In the genomic region with DNA sequence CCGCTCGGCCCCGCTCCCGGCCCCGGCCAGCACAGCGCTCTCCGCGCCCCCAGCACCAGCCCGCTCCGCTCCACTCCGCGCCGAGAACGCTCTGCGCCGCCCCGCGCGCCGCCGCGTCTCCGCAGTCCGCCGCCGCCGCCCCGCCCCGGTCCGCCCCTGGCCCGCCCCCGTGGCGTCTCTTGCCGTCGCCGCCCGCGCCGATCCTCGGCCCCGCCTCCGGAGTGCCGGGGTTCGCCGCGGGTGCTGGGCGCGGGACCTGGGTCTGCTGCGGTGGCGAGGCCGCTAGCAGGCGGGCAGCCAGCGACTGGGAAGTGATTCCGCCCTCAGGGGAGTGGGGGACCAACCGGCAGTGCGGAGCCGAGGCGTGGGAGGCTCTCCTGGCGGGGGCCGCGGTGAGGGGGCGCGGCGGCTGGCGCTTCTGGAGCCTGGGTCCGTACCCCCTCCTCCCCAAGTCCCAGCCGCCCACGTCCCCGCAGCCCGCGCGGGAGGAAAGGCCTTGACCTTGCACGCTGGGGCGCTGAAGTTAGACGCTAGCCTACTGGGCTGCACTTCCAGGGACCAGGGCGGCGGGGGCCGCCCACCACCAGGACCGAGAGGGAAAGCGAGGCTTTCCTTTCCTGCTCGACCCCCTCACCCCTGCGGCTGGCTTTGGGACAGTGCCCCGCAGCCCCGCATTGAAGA, we compare ENCODE assay signal across 8 cellular contexts. TPM values are rescaled to one million over a fixed set of nuclear protein-coding genes. Genes with fewer than 3 reads are reported as not detected.
A peak's percentile ranks its signal among the peaks of the same experiment; 100 is the strongest.
DNase-seq lines count a peak whose midpoint lies in the region; ATAC-seq and TF ChIP-seq lines count a peak whose summit lies in the region.

A gene with protein sequence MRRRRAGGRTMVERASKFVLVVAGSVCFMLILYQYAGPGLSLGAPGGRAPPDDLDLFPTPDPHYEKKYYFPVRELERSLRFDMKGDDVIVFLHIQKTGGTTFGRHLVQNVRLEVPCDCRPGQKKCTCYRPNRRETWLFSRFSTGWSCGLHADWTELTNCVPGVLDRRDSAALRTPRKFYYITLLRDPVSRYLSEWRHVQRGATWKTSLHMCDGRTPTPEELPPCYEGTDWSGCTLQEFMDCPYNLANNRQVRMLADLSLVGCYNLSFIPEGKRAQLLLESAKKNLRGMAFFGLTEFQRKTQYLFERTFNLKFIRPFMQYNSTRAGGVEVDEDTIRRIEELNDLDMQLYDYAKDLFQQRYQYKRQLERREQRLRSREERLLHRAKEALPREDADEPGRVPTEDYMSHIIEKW (minus strand): TSS at position 93 of the 681 bp plus-strand sequence. CDS start 305 bp downstream, outside the sequence.

- ATAC-seq in GM18909 (IDR thresholded peaks at IDR 0.05; ENCODE audit: poor library complexity, unreplicated experiment): peak; percentile 66
- ATAC-seq in HG03159 (IDR thresholded peaks at IDR 0.05; ENCODE audit: unreplicated experiment): peak; percentile 56
- ATAC-seq in left lung: peak; percentile 86

- no peaks in the 10 kb centered on the region for H3K9me3 ChIP-seq in left lung

- H3K4me3 ChIP-seq in AG10803 (ENCODE audit: low read length): peak within 1 kb of the TSS; percentile 74
- H3K4me3 ChIP-seq in left lung: peak within 1 kb of the TSS; percentile 55 to 62

- TF ChIP-seq CTCF in AG10803 (conservative IDR thresholded peaks at IDR 0.05; ENCODE audit: low read length) (no peak), left lung (IDR thresholded peaks at IDR 0.05) (no peak)

- H3K4me1 ChIP-seq in left lung: peaks cover 6 to 55% of the 10 kb centered on the region in 2 donors

- peaks cover 0 to 12% of the 10 kb centered on the region in 2 donors for H3K27me3 ChIP-seq in left lung

- peaks cover 0 to 10% of the 10 kb centered on the region in 2 donors for H3K36me3 ChIP-seq in left lung

- DNase-seq in AG10803 (ENCODE audit: low read depth) (peak; percentile 84), NCI-H526 treated with DMSO at 0.1 percent for 48 hours (lab: John Stamatoyannopoulos, UW) (peak; percentile 41), dedifferentiated amniotic fluid mesenchymal stem cell (ENCODE audit: extremely low spot score) (peak; percentile 52), left lung (peak; percentile 88 to 98)
- DNase-seq in activated CD4-positive, alpha-beta T cell treated with anti-CD3 and anti-CD28 coated beads, Interleukin-2, amount 50 U/mL, for 24 hours (ENCODE audit: low read depth in 1 of 2, low spot score in 1 of 2): peak; percentile 76 to 77
- DNase-seq in stimulated activated CD4-positive, alpha-beta T cell treated with anti-CD3 and anti-CD28 coated beads, Interleukin-2, amount 100 ng/mL, for 4 hours (ENCODE audit: low read depth): peak; percentile 82

- intact Hi-C loops in left lung (cut with DNase I): no loop called here

- H3K27ac ChIP-seq in left lung: peak within 1 kb of the TSS in 1 of 2 donors; percentile 33

RNA-seq across cellular contexts. Expression of the gene that starts here (rescaled TPM):
- total RNA-seq in left lung: 10 to 100 TPM; 30.8 to 38.0 TPM

Comparison
In these comparisons a context has a peak if more than half of its experiments do, and no peak if none do; other contexts are left out.
1. DNase-seq: peak in every context shown above with its lines; median percentile 93 in left lung; 84 in AG10803; 82 in stimulated activated CD4-positive, alpha-beta T cell treated with anti-CD3 and anti-CD28 coated beads, Interleukin-2, amount 100 ng/mL, for 4 hours; 76 in activated CD4-positive, alpha-beta T cell treated with anti-CD3 and anti-CD28 coated beads, Interleukin-2, amount 50 U/mL, for 24 hours; 52 in dedifferentiated amniotic fluid mesenchymal stem cell; 41 in NCI-H526 treated with DMSO at 0.1 percent for 48 hours.